ENCODE assay signal across 8 cellular contexts in genomic region chr6:2791124-2792050, GRCh38. TPM values are rescaled to one million over a fixed set of nuclear protein-coding genes. Genes with fewer than 3 reads are reported as not detected.
DNase-seq lines count a peak whose midpoint lies in the region; ATAC-seq and TF ChIP-seq lines count a peak whose summit lies in the region.

No MANE protein-coding gene starts in this region.

- H3K9me3 ChIP-seq in NT2/D1 (ENCODE audit: insufficient read depth, low read length): no peaks in the 10 kb centered on the region
- H3K9me3 ChIP-seq in transverse colon: no peaks in the 10 kb centered on the region

- peaks cover 5% of the 10 kb centered on the region for H3K36me3 ChIP-seq in NT2/D1 (ENCODE audit: insufficient read depth, insufficient read length, low read length)
- H3K36me3 ChIP-seq in transverse colon: no peaks in the 10 kb centered on the region

- peak overlapping the region; percentile 1 for H3K4me3 Mint-ChIP-seq in activated T-helper 17 cell treated with anti-CD3 and anti-CD28 coated beads, Interleukin-2, amount 50 U/mL, for 72 hours
- H3K4me3 Mint-ChIP-seq in nephron: no peak overlapping the region

- TF ChIP-seq EP300 in transverse colon (IDR thresholded peaks at IDR 0.05; ENCODE audit: low read depth): no peak

- peaks cover 15% of the 10 kb centered on the region for H3K36me3 Mint-ChIP-seq in activated T-helper 17 cell treated with anti-CD3 and anti-CD28 coated beads, Interleukin-2, amount 50 U/mL, for 72 hours (ENCODE audit: low read depth)
- H3K36me3 Mint-ChIP-seq in nephron (ENCODE audit: low read depth): peaks cover 18% of the 10 kb centered on the region

- peak; percentile 59 to 79 (median 69) for TF ChIP-seq CTCF in nephron (IDR thresholded peaks at IDR 0.05; ENCODE audit: unreplicated experiment in 3 of 3)
- TF ChIP-seq CTCF in transverse colon (IDR thresholded peaks at IDR 0.05): peak; percentile 66 to 91 (median 72)

- in situ Hi-C loops in transverse colon (cut with MboI; ENCODE audit: low pct_ligation_motif_present in 1 of 4, low pct_unique_long_range_greater_than_20kb in 1 of 4, low sequenced_read_pairs in 3 of 4): loop anchor here in 2 of 4 donors (10.0 kb wide), 2 partner anchors 53 to 143 kb away; partner anchors contain the start of gene SERPINB1 (in 2 of the 2)

- peaks cover 19% of the 10 kb centered on the region for H3K4me1 Mint-ChIP-seq in activated T-helper 17 cell treated with anti-CD3 and anti-CD28 coated beads, Interleukin-2, amount 50 U/mL, for 72 hours
- H3K4me1 Mint-ChIP-seq in nephron: peaks cover 47% of the 10 kb centered on the region

- peak overlapping the region; percentile 71 to 82 (median 75) for H3K27ac ChIP-seq in transverse colon

- H3K27me3 ChIP-seq in NT2/D1 (ENCODE audit: insufficient read depth, insufficient read length): no peaks in the 10 kb centered on the region
- H3K27me3 ChIP-seq in transverse colon: no peaks in the 10 kb centered on the region

- peak overlapping the region; percentile 10 for H3K27ac Mint-ChIP-seq in activated T-helper 17 cell treated with anti-CD3 and anti-CD28 coated beads, Interleukin-2, amount 50 U/mL, for 72 hours
- H3K27ac Mint-ChIP-seq in nephron: peak overlapping the region in 2 of 3 experiments; percentile 36 to 48

- intact Hi-C loops in transverse colon (cut with DNase I; ENCODE audit: low total_unique reads): loop anchor here (10.0 kb wide), 1 partner anchor 143 kb away; no protein-coding TSS in a partner anchor

- H3K9ac ChIP-seq in NT2/D1 (ENCODE audit: insufficient read length, low read depth): no peak overlapping the region

- no peaks in the 10 kb centered on the region for H3K27me3 Mint-ChIP-seq in activated T-helper 17 cell treated with anti-CD3 and anti-CD28 coated beads, Interleukin-2, amount 50 U/mL, for 72 hours
- H3K27me3 Mint-ChIP-seq in nephron (ENCODE audit: low read depth): peaks cover 3% of the 10 kb centered on the region

- DNase-seq in NCI-H1436 (lab: John Stamatoyannopoulos, UW) (peak; percentile 8), NCI-H1436 treated with DMSO at 0.1 percent for 48 hours (lab: John Stamatoyannopoulos, UW) (no peak), NT2/D1 (ENCODE audit: low read depth, low spot score) (peak; percentile 40), fibroblast of the conjunctiva (ENCODE audit: low read depth) (peak; percentile 80), transverse colon (peak; percentile 77)

- no peak for TF ChIP-seq POLR2A in transverse colon (IDR thresholded peaks at IDR 0.05)

- WGBS in transverse colon (ENCODE audit: low coverage in 1 of 2), 2 donors: 40 to 52% methylated on average over 9 to 12 of the region's 12 CpGs

- H3K4me3 ChIP-seq in NT2/D1 (ENCODE audit: insufficient read length, low read depth): no peak overlapping the region
- no peak overlapping the region for H3K4me3 ChIP-seq in transverse colon

- no peaks in the 10 kb centered on the region for H3K9me3 Mint-ChIP-seq in activated T-helper 17 cell treated with anti-CD3 and anti-CD28 coated beads, Interleukin-2, amount 50 U/mL, for 72 hours
- H3K9me3 Mint-ChIP-seq in nephron: no peaks in the 10 kb centered on the region

- H3K4me1 ChIP-seq in NT2/D1 (ENCODE audit: insufficient read depth, insufficient read length): no peaks in the 10 kb centered on the region
- H3K4me1 ChIP-seq in transverse colon: peaks cover 9 to 33% (median 14%) of the 10 kb centered on the region in 4 donors

- peak; percentile 86 for ATAC-seq in HG03175 (IDR thresholded peaks at IDR 0.05; ENCODE audit: unreplicated experiment)
- peak; percentile 79 for ATAC-seq in activated T-helper 17 cell treated with anti-CD3 and anti-CD28 coated beads, Interleukin-2, amount 50 U/mL, for 72 hours (replicated peaks)

RNA-seq across cellular contexts. Expression of gene WRNIP1, which starts 26.2 kb away (rescaled TPM):
- 10 to 100 TPM; 30.4 to 48.5 TPM for total RNA-seq in activated T-helper 17 cell treated with anti-CD3 and anti-CD28 coated beads, Interleukin-2, amount 50 U/mL, for 72 hours
- 100 to 1,000 TPM in 1 of 4 donors, 10 to 100 TPM in 3; 58.3 to 105 (median 65.8) TPM for total RNA-seq in transverse colon

RNA-seq across cellular contexts. Expression of gene MYLK4, which starts 40.7 kb away (rescaled TPM):
- under 1 TPM; 0.21 to 0.28 TPM for total RNA-seq in activated T-helper 17 cell treated with anti-CD3 and anti-CD28 coated beads, Interleukin-2, amount 50 U/mL, for 72 hours
- total RNA-seq in transverse colon: under 1 TPM; 0.41 to 0.79 (median 0.67) TPM

RNA-seq across cellular contexts. Expression of gene SERPINB1, which starts 50.3 kb away (rescaled TPM):
- total RNA-seq in activated T-helper 17 cell treated with anti-CD3 and anti-CD28 coated beads, Interleukin-2, amount 50 U/mL, for 72 hours: 10 to 100 TPM; 33.4 to 67.8 TPM
- 100 to 1,000 TPM in 2 of 4 donors, 10 to 100 TPM in 2; 22.3 to 140 (median 88.4) TPM for total RNA-seq in transverse colon
